Comparison of ENCODE assay signal across 1 cellular context in the genomic region with DNA sequence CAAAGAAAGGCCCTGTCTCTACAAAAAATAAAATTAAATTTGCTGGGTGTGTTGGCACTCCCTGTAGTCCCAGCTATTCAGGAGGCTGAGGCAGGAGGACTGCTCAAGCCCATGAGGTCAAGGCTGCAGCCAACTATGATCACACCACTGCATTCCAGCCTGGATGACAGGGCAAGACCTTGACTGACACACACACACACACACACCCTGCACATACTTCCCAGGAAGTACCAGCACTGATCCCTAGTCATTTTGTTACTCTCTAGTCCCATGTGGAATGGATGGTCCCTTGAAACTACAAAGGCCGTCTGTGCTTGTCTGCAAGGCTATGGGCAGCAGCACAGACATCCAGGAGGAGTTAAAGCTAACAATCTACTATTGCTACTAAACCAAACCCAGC.
TF ChIP-seq lines count a peak whose summit lies in the region.

No MANE protein-coding gene starts in this region.

TF ChIP-seq in WTC11, 78 proteins besides CTCF, POLR2A, EP300 and RAD21:
- TF ChIP-seq CREB1 (CRISPR knock-in tag; IDR thresholded peaks at IDR 0.05) = no peak
